In genomic region chr1:51990478-51990965, GRCh38 we compare ENCODE assay signal across 8 cellular contexts. TPM values are rescaled to one million over a fixed set of nuclear protein-coding genes. Genes with fewer than 3 reads are reported as not detected.
DNase-seq lines count a peak whose midpoint lies in the region; ATAC-seq and TF ChIP-seq lines count a peak whose summit lies in the region.

A gene with protein sequence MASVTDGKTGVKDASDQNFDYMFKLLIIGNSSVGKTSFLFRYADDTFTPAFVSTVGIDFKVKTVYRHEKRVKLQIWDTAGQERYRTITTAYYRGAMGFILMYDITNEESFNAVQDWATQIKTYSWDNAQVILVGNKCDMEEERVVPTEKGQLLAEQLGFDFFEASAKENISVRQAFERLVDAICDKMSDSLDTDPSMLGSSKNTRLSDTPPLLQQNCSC (minus strand): TSS chr1:51990700. CDS start chr1:51977117, 13,583 bp downstream.

- H3K9ac ChIP-seq in smooth muscle cell (ENCODE audit: low read depth) = no peak within 1 kb of the TSS

- H3K4me2 ChIP-seq in smooth muscle cell = peak within 1 kb of the TSS; percentile 87

- H3K4me3 ChIP-seq in MG63 (peak within 1 kb of the TSS; percentile 51), smooth muscle cell (peak within 1 kb of the TSS; percentile 73)

- no peaks in the 10 kb centered on the region for H4K20me1 ChIP-seq in smooth muscle cell (ENCODE audit: low read depth)

- no peak for TF ChIP-seq CTCF in smooth muscle cell (IDR thresholded peaks at IDR 0.05; ENCODE audit: borderline replicate concordance, insufficient read depth, poor library complexity, severe bottlenecking)

- H3K9me3 ChIP-seq in MG63 = no peaks in the 10 kb centered on the region
- no peaks in the 10 kb centered on the region for H3K9me3 ChIP-seq in smooth muscle cell (replicated peaks; ENCODE audit: low read depth)

- H3K27me3 ChIP-seq in MG63 = peaks cover 7% of the 10 kb centered on the region
- H3K27me3 ChIP-seq in smooth muscle cell (ENCODE audit: low read depth) = peaks cover 36% of the 10 kb centered on the region

- H3K4me1 ChIP-seq in smooth muscle cell (ENCODE audit: low read depth) = peaks cover 3% of the 10 kb centered on the region

- H3K36me3 ChIP-seq in MG63 = no peaks in the 10 kb centered on the region
- no peaks in the 10 kb centered on the region for H3K36me3 ChIP-seq in smooth muscle cell (ENCODE audit: low read depth)

- DNase-seq in CMK (ENCODE audit: low read depth) = peak; percentile 15
- peak; percentile 70 for DNase-seq in MG63
- DNase-seq in T-helper 1 cell = peak; percentile 35 to 61 (median 52)
- peak; percentile 45 for DNase-seq in amniotic epithelial cell (ENCODE audit: low read depth)
- peak; percentile 57 for DNase-seq in iPS DF 19.7 (ENCODE audit: low read depth, low spot score)
- DNase-seq in smooth muscle cell (lab: John Stamatoyannopoulos, UW; ENCODE audit: unreplicated experiment) = peak; percentile 2
- DNase-seq in OCI-M2 (lab: John Stamatoyannopoulos, UW; ENCODE audit: unreplicated experiment) = no peak

- no peaks in the 10 kb centered on the region for H3F3A ChIP-seq in smooth muscle cell (ENCODE audit: low read depth)

- no peak within 1 kb of the TSS for H3K27ac ChIP-seq in smooth muscle cell (ENCODE audit: low read depth)

- ATAC-seq in GM21576 (IDR thresholded peaks at IDR 0.05; ENCODE audit: unreplicated experiment) = peak; percentile 91

- no peaks in the 10 kb centered on the region for H3K79me2 ChIP-seq in smooth muscle cell (ENCODE audit: low read depth)

- whole genome bisulfite sequencing in smooth muscle cell (ENCODE audit: low lambda C conversion rate) = under 1% methylated on average over 34 of the region's 46 CpGs

- peak within 1 kb of the TSS; percentile 82 for H2AFZ ChIP-seq in smooth muscle cell (ENCODE audit: low read depth)

RNA-seq across cellular contexts. Expression of the gene that starts here (rescaled TPM):
- total RNA-seq in MG63 (2014; rRNA removed; shearing (Covaris generic); ENCODE audit: low replicate concordance) = 0.53 and 0.81 TPM in 2 replicates
- 8.8 and 9.3 TPM in 2 replicates for total RNA-seq in smooth muscle cell
- polyA plus RNA-seq in smooth muscle cell = 3.5 and 6.1 TPM in 2 replicates

Comparison
In these comparisons a context has a peak if more than half of its experiments do, and no peak if none do; other contexts are left out.
1. Peak in DNase-seq and H3K4me3 ChIP-seq in MG63; RNA of the gene not detected or under 1 TPM.